In genomic region chr10:8908013-8908412, GRCh38 we compare ENCODE assay signal across 1 cellular context.
TF ChIP-seq lines count a peak whose summit lies in the region.

No MANE protein-coding gene starts in this region.

TF ChIP-seq in GM23338, 12 proteins besides CTCF, POLR2A, EP300 and RAD21 (continued from another document):
- TF ChIP-seq ZNF462 (CRISPR knock-in tag; IDR thresholded peaks at IDR 0.05) (no peak), ZNF114 (CRISPR knock-in tag; IDR thresholded peaks at IDR 0.05) (no peak), NANOG (IDR thresholded peaks at IDR 0.05; ENCODE audit: borderline replicate concordance) (no peak), REST (IDR thresholded peaks at IDR 0.05; ENCODE audit: unreplicated experiment) (no peak), ZNF331 (CRISPR knock-in tag; IDR thresholded peaks at IDR 0.05; ENCODE audit: low read depth) (no peak), EZH2 (IDR thresholded peaks at IDR 0.05; ENCODE audit: low read depth, unreplicated experiment) (no peak), STAT1 (IDR thresholded peaks at IDR 0.05; ENCODE audit: unreplicated experiment) (no peak), JUNB (IDR thresholded peaks at IDR 0.05; ENCODE audit: unreplicated experiment) (no peak), POLR2AphosphoS5 (IDR thresholded peaks at IDR 0.05; ENCODE audit: low read depth) (no peak)
